7 cellular contexts compared by ENCODE assay signal in the genomic region with DNA sequence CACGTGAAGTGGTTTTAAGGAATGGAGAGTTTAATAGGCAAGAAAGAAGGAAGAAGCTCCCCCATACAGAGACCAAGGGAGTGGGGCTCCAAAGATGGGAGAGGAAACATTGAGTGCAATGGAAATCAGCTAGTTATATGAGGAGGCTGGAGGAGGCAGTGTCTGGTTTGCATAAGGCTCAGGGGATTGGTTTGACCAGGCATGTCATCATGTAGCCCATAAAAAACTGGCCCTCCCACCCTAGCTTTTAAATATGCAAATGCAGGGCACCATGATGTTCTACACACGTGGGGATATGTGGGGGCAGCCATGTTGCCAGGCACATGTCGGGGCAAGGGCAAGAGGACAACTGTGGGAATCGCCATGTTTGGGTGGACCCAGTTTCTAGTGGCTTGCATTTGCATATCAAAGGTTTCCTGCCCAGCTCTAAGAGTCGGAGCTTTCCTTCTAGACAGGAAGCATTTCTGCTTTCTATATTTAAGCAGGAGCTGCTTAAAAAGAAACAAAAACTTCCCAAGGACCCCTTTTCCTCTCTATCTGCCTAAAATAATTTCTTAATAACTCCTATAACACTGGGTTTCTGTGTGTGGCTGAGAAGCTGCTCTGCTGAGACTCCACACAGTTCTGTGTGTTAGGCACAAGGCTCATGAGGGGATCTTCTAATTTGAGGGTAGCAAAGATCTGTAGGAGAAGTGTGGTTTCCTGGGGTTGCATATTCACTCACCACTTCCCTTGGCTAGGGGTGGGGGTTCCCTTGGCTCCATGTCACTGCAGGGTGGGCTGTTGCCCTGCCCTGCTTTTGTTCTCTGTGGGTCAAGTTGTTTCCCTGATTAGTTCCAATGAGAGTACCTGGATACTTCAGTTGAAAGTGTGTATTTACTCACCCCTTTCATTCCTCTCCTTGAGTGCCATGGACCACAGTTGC.
DNase-seq lines count a peak whose midpoint lies in the region; ATAC-seq and TF ChIP-seq lines count a peak whose summit lies in the region.

No MANE protein-coding gene starts in this region.

- H3K36me3 ChIP-seq in BE2C, result no peaks in the 10 kb centered on the region

- CTCF ChIA-PET in activated CD8-positive, alpha-beta memory T cell treated with anti-CD3 and anti-CD28 coated beads, Interleukin-2, amount 10 ng/mL, durations not matched to agents 7 days and 5 days (lab: Charles Lee), result interaction anchor here (1.0 kb wide), 1 partner anchor 20 kb away, joined by 3 read pairs; no protein-coding TSS in a partner anchor

- no peaks in the 10 kb centered on the region for H3K9me3 ChIP-seq in BE2C

- peak; percentile 67 for ATAC-seq in GM21367 (IDR thresholded peaks at IDR 0.05; ENCODE audit: unreplicated experiment)
- peak; percentile 87 for ATAC-seq in activated CD8-positive, alpha-beta memory T cell treated with anti-CD3 and anti-CD28 coated beads, Interleukin-2, amount 10 ng/mL, durations not matched to agents 7 days and 5 days
- ATAC-seq in stimulated activated naive B cell treated with anti-CD40 and anti-IgM and Interleukin-4, amounts not matched to agents 10 μg/mL and 1 μg/mL and 100 μg/mL, for 72 hours (replicated peaks), result peak; percentile 84 to 88

- H3K4me3 Mint-ChIP-seq in IgD-negative memory B cell, result peak overlapping the region; percentile 24 to 94 (median 68)
- H3K4me3 Mint-ChIP-seq in activated CD8-positive, alpha-beta memory T cell treated with anti-CD3 and anti-CD28 coated beads, Interleukin-2, amount 10 ng/mL, durations not matched to agents 7 days and 5 days, result peak overlapping the region; percentile 60
- peak overlapping the region; percentile 26 to 68 for H3K4me3 Mint-ChIP-seq in stimulated activated naive B cell treated with anti-CD40 and anti-IgM and Interleukin-4, amounts not matched to agents 10 μg/mL and 1 μg/mL and 100 μg/mL, for 72 hours

- H3K36me3 Mint-ChIP-seq in IgD-negative memory B cell, result peaks cover 4% of the 10 kb centered on the region
- H3K36me3 Mint-ChIP-seq in activated CD8-positive, alpha-beta memory T cell treated with anti-CD3 and anti-CD28 coated beads, Interleukin-2, amount 10 ng/mL, durations not matched to agents 7 days and 5 days, result peaks cover 23% of the 10 kb centered on the region
- peaks cover 4 to 12% of the 10 kb centered on the region in 2 donors for H3K36me3 Mint-ChIP-seq in stimulated activated naive B cell treated with anti-CD40 and anti-IgM and Interleukin-4, amounts not matched to agents 10 μg/mL and 1 μg/mL and 100 μg/mL, for 72 hours

- no peak for TF ChIP-seq CTCF in BE2C (IDR thresholded peaks at IDR 0.05; ENCODE audit: low read depth, low read length)

- no peaks in the 10 kb centered on the region for H3K4me1 ChIP-seq in BE2C

- H3K4me1 Mint-ChIP-seq in IgD-negative memory B cell, result peaks cover 40 to 56% (median 50%) of the 10 kb centered on the region in 3 donors
- peaks cover 44% of the 10 kb centered on the region for H3K4me1 Mint-ChIP-seq in activated CD8-positive, alpha-beta memory T cell treated with anti-CD3 and anti-CD28 coated beads, Interleukin-2, amount 10 ng/mL, durations not matched to agents 7 days and 5 days
- H3K4me1 Mint-ChIP-seq in stimulated activated naive B cell treated with anti-CD40 and anti-IgM and Interleukin-4, amounts not matched to agents 10 μg/mL and 1 μg/mL and 100 μg/mL, for 72 hours, result peaks cover 36 to 53% of the 10 kb centered on the region in 2 donors

- peaks cover 0 to 6% (median 2%) of the 10 kb centered on the region in 3 donors for H3K9me3 Mint-ChIP-seq in IgD-negative memory B cell
- no peaks in the 10 kb centered on the region for H3K9me3 Mint-ChIP-seq in activated CD8-positive, alpha-beta memory T cell treated with anti-CD3 and anti-CD28 coated beads, Interleukin-2, amount 10 ng/mL, durations not matched to agents 7 days and 5 days (ENCODE audit: low read depth)
- peaks cover 3 to 5% of the 10 kb centered on the region in 2 donors for H3K9me3 Mint-ChIP-seq in stimulated activated naive B cell treated with anti-CD40 and anti-IgM and Interleukin-4, amounts not matched to agents 10 μg/mL and 1 μg/mL and 100 μg/mL, for 72 hours

- no peaks in the 10 kb centered on the region for H3K27me3 ChIP-seq in BE2C

- H3K4me3 ChIP-seq in BE2C (ENCODE audit: low read depth, low read length), result no peak overlapping the region

- peak; percentile 83 for DNase-seq in activated CD8-positive, alpha-beta memory T cell treated with anti-CD3 and anti-CD28 coated beads, Interleukin-2, amount 10 ng/mL, durations not matched to agents 7 days and 5 days
- DNase-seq in stimulated activated naive B cell treated with anti-CD40 and anti-IgM and Interleukin-4, amounts not matched to agents 10 μg/mL and 1 μg/mL and 100 μg/mL, for 72 hours, result peak; percentile 62
- DNase-seq in DMS153 (lab: John Stamatoyannopoulos, UW) (no peak), BE2C (no peak), NCI-H345 (lab: John Stamatoyannopoulos, UW) (no peak)

- H3K27me3 Mint-ChIP-seq in IgD-negative memory B cell, result peaks cover 18% of the 10 kb centered on the region
- no peaks in the 10 kb centered on the region for H3K27me3 Mint-ChIP-seq in activated CD8-positive, alpha-beta memory T cell treated with anti-CD3 and anti-CD28 coated beads, Interleukin-2, amount 10 ng/mL, durations not matched to agents 7 days and 5 days
- peaks cover 0 to 29% of the 10 kb centered on the region in 2 donors for H3K27me3 Mint-ChIP-seq in stimulated activated naive B cell treated with anti-CD40 and anti-IgM and Interleukin-4, amounts not matched to agents 10 μg/mL and 1 μg/mL and 100 μg/mL, for 72 hours

- H3K27ac Mint-ChIP-seq in IgD-negative memory B cell, result peak overlapping the region in 2 of 3 donors; percentile 12 to 74
- H3K27ac Mint-ChIP-seq in activated CD8-positive, alpha-beta memory T cell treated with anti-CD3 and anti-CD28 coated beads, Interleukin-2, amount 10 ng/mL, durations not matched to agents 7 days and 5 days, result peak overlapping the region; percentile 91
- peak overlapping the region; percentile 48 for H3K27ac Mint-ChIP-seq in stimulated activated naive B cell treated with anti-CD40 and anti-IgM and Interleukin-4, amounts not matched to agents 10 μg/mL and 1 μg/mL and 100 μg/mL, for 72 hours

Comparison
In these comparisons a context has a peak if more than half of its experiments do, and no peak if none do; other contexts are left out.
1. DNase-seq: peak in activated CD8-positive, alpha-beta memory T cell treated with anti-CD3 and anti-CD28 coated beads, Interleukin-2, amount 10 ng/mL, durations not matched to agents 7 days and 5 days (single experiment) and stimulated activated naive B cell treated with anti-CD40 and anti-IgM and Interleukin-4, amounts not matched to agents 10 μg/mL and 1 μg/mL and 100 μg/mL, for 72 hours (single experiment); none in DMS153 (single experiment), BE2C (single experiment) and NCI-H345 (single experiment).
2. Peak in every context shown above with its lines, with median percentiles within 50 percentile points of each other: ATAC-seq, H3K27ac Mint-ChIP-seq and H3K4me3 Mint-ChIP-seq.